In genomic region chrX:130110379-130111219, GRCh38 we compare ENCODE assay signal across 8 cellular contexts. TPM values are rescaled to one million over a fixed set of nuclear protein-coding genes. Genes with fewer than 3 reads are reported as not detected.
DNase-seq lines count a peak whose midpoint lies in the region; ATAC-seq lines count a peak whose summit lies in the region.

Gene ELF4 (minus strand): TSS chrX:130110497. CDS start chrX:130081330, 29,167 bp downstream.

- H3K27me3 Mint-ChIP-seq in activated CD4-positive, alpha-beta T cell treated with anti-CD3 and anti-CD28 coated beads, Interleukin-2, amount 10 ng/mL, durations not matched to agents 24 days and 14 days = no peaks in the 10 kb centered on the region

- H3K27me3 ChIP-seq in GM23248 (replicated peaks; ENCODE audit: insufficient read depth) = no peaks in the 10 kb centered on the region
- peaks cover 5 to 16% (median 16%) of the 10 kb centered on the region in 5 donors for H3K27me3 ChIP-seq in subcutaneous abdominal adipose tissue (ENCODE audit: control insufficient read depth in 5 of 5, insufficient read depth in 4 of 5, low read length in 5 of 5)

- H3K27ac Mint-ChIP-seq in activated CD4-positive, alpha-beta T cell treated with anti-CD3 and anti-CD28 coated beads, Interleukin-2, amount 10 ng/mL, durations not matched to agents 24 days and 14 days = peak within 1 kb of the TSS; percentile 92

- WGBS in GM23248 (ENCODE audit: low coverage in 1 of 2, low lambda C conversion rate in 2 of 2, missing lambda C conversion rate in 2 of 2), 2 experiments = 1% methylated on average over 29 of the region's 123 CpGs; no CpG with 5 or more reads in 1 of the 2 experiments

- H3K9me2 ChIP-seq in GM23248 (ENCODE audit: insufficient read depth) = no peaks in the 10 kb centered on the region

- no peaks in the 10 kb centered on the region for H4K20me1 ChIP-seq in GM23248 (ENCODE audit: insufficient read depth)

- H3K27ac ChIP-seq in GM23248 (peak within 1 kb of the TSS; percentile 97), subcutaneous abdominal adipose tissue (ENCODE audit: low read depth, low read length) (peak within 1 kb of the TSS; percentile 78)

- H3K36me3 Mint-ChIP-seq in activated CD4-positive, alpha-beta T cell treated with anti-CD3 and anti-CD28 coated beads, Interleukin-2, amount 10 ng/mL, durations not matched to agents 24 days and 14 days (ENCODE audit: low read depth) = peaks cover 4% of the 10 kb centered on the region

- peaks cover 30% of the 10 kb centered on the region for H3K4me1 Mint-ChIP-seq in activated CD4-positive, alpha-beta T cell treated with anti-CD3 and anti-CD28 coated beads, Interleukin-2, amount 10 ng/mL, durations not matched to agents 24 days and 14 days

- intact Hi-C loops in activated CD4-positive, alpha-beta T cell treated with anti-CD3 and anti-CD28 coated beads, Interleukin-2, amount 10 ng/mL, durations not matched to agents 24 days and 14 days (cut with micrococcal nuclease) = no loop called here

- H3K4me1 ChIP-seq in GM23248 (ENCODE audit: insufficient read depth) (peaks cover 11% of the 10 kb centered on the region), subcutaneous abdominal adipose tissue (ENCODE audit: control insufficient read depth in 5 of 5, insufficient read depth in 5 of 5, low read length in 5 of 5) (peaks cover 0 to 33% (median 19%) of the 10 kb centered on the region in 5 donors)

- in situ Hi-C loops in GM23248 (cut with MboI) = no loop called here

- peak within 1 kb of the TSS; percentile 100 for H3K9ac ChIP-seq in GM23248
- H3K9ac ChIP-seq in subcutaneous abdominal adipose tissue (ENCODE audit: low read length in 5 of 5) = peak within 1 kb of the TSS in 4 of 5 donors; percentile 40 to 79 (median 71)

- H3K9me3 Mint-ChIP-seq in activated CD4-positive, alpha-beta T cell treated with anti-CD3 and anti-CD28 coated beads, Interleukin-2, amount 10 ng/mL, durations not matched to agents 24 days and 14 days = no peaks in the 10 kb centered on the region

- H3K4me2 ChIP-seq in GM23248 (ENCODE audit: unreplicated experiment) = peak within 1 kb of the TSS; percentile 86

- H3K9me3 ChIP-seq in GM23248 (ENCODE audit: low read depth) (no peaks in the 10 kb centered on the region), subcutaneous abdominal adipose tissue (ENCODE audit: control insufficient read depth in 5 of 5, low read length in 5 of 5) (peaks cover 0 to 3% (median 0%) of the 10 kb centered on the region in 5 donors)

- peak within 1 kb of the TSS; percentile 83 for H3K4me3 ChIP-seq in GM23248
- peak within 1 kb of the TSS; percentile 39 to 69 (median 63) for H3K4me3 ChIP-seq in subcutaneous abdominal adipose tissue (ENCODE audit: low read depth in 1 of 5, low read length in 5 of 5)

- no peak for ATAC-seq in HG03457 (IDR thresholded peaks at IDR 0.05; ENCODE audit: unreplicated experiment)

- H3K36me3 ChIP-seq in GM23248 (ENCODE audit: low read depth) (no peaks in the 10 kb centered on the region), subcutaneous abdominal adipose tissue (ENCODE audit: control insufficient read depth in 5 of 5, insufficient read depth in 5 of 5, low read length in 5 of 5) (no peaks in the 10 kb centered on the region)

- peak; percentile 66 for DNase-seq in EL
- DNase-seq in GM23248 = peak; percentile 84
- peak; percentile 45 for DNase-seq in NCI-H146 treated with DMSO at 0.1 percent for 48 hours (lab: John Stamatoyannopoulos, UW; ENCODE audit: unreplicated experiment)
- DNase-seq in activated CD4-positive, alpha-beta T cell treated with anti-CD3 and anti-CD28 coated beads, Interleukin-2, amount 10 ng/mL, durations not matched to agents 24 days and 14 days = peak; percentile 84
- DNase-seq in effector CD4-positive, alpha-beta T cell = peak; percentile 58
- no peak for DNase-seq in mesenteric fat pad (ENCODE audit: low spot score)

- H3F3A ChIP-seq in GM23248 (ENCODE audit: insufficient read depth) = no peaks in the 10 kb centered on the region

- peak within 1 kb of the TSS; percentile 93 for H3K4me3 Mint-ChIP-seq in activated CD4-positive, alpha-beta T cell treated with anti-CD3 and anti-CD28 coated beads, Interleukin-2, amount 10 ng/mL, durations not matched to agents 24 days and 14 days

- peak within 1 kb of the TSS; percentile 63 for H2AFZ ChIP-seq in GM23248

- peaks cover 44% of the 10 kb centered on the region for H3K79me2 ChIP-seq in GM23248 (ENCODE audit: insufficient read depth)

RNA-seq across cellular contexts. Expression of gene ELF4, which starts in this region (rescaled TPM):
- 16.5 and 19.2 TPM in 2 replicates for total RNA-seq in GM23248 (2014; rRNA removed; shearing (Covaris generic))
- 9.4 TPM in 2 replicates for polyA plus RNA-seq in GM23248 (2016; fragmentation: Nextera tagmentation; extraction: Ambion mirVana)
- 27.4 and 29.5 TPM in 2 replicates for total RNA-seq in activated CD4-positive, alpha-beta T cell treated with anti-CD3 and anti-CD28 coated beads, Interleukin-2, amount 10 ng/mL, durations not matched to agents 24 days and 14 days
- total RNA-seq in mesenteric fat pad = 14.3 TPM
